Comparison of ENCODE assay signal across 10 cellular contexts in genomic region chr16:10552281-10552680, GRCh38. TPM values are rescaled to one million over a fixed set of nuclear protein-coding genes. Genes with fewer than 3 reads are reported as not detected.
"Had no signal": no experiment of that assay in that cellular context is flagged by ENCODE, and none has a peak within 500 bp of the region (broad histone marks: within the 10 kb centered on the region; RNA-seq: fewer than 3 reads in every experiment).

No MANE protein-coding gene starts in this region.

- H3K27ac Mint-ChIP-seq: T-helper 2 cell treated with Interferon-gamma antibody and Interleukin-4, amounts not matched to agents 5 μg/mL and 100 μg/mL, for 36 hours had no signal

- ATAC-seq: esophagus mucosa had no signal

- DNase-seq: activated CD4-positive, alpha-beta T cell treated with anti-CD3 and anti-CD28 coated beads, Interleukin-2, amount 50 U/mL, for 4 hours; activated gamma-delta T cell treated with Interleukin-2 at 50 U/mL for 16 hours; activated naive CD8-positive, alpha-beta T cell treated with anti-CD3 and anti-CD28 coated beads for 36 hours; activated T-cell treated with anti-CD3 and anti-CD28 coated beads, Interleukin-2, amount 50 U/mL, for 1 hour; head of caudate nucleus; small intestine; trophoblast cell had no signal

- H3K27me3 ChIP-seq: right atrium auricular region had no signal

- H3K9me3 Mint-ChIP-seq: T-helper 2 cell treated with Interferon-gamma antibody and Interleukin-4, amounts not matched to agents 5 μg/mL and 100 μg/mL, for 36 hours had no signal

RNA-seq across cellular contexts. Expression of gene EMP2, which starts 28.1 kb away (rescaled TPM):
- total RNA-seq: activated naive CD8-positive, alpha-beta T cell treated with anti-CD3 and anti-CD28 coated beads for 36 hours had no signal
